In the genomic region with DNA sequence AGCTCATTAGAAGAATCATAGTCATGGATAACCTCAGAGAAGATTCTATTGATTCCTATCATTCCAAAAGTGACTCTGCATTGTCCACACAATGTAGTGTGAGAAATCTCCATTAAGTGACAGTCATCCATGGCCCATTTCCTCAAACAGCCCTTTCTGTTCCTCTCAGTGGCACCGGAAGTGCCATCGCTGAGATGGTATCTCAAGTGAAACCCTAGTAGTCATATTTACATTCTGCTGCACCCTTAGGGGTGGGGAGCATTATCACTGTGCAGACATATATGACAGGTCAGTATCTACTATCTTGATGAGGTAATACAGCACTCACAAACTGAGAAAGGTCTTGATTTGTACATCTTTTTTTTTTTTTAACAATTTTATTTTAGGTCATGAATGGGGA, we compare ENCODE assay signal across 1 cellular context.
TF ChIP-seq lines count a peak whose summit lies in the region.

No MANE protein-coding gene starts in this region.

TF ChIP-seq in GM23338, 12 proteins besides CTCF, POLR2A, EP300 and RAD21 (continued from another document):
- TF ChIP-seq, protein P1, sequence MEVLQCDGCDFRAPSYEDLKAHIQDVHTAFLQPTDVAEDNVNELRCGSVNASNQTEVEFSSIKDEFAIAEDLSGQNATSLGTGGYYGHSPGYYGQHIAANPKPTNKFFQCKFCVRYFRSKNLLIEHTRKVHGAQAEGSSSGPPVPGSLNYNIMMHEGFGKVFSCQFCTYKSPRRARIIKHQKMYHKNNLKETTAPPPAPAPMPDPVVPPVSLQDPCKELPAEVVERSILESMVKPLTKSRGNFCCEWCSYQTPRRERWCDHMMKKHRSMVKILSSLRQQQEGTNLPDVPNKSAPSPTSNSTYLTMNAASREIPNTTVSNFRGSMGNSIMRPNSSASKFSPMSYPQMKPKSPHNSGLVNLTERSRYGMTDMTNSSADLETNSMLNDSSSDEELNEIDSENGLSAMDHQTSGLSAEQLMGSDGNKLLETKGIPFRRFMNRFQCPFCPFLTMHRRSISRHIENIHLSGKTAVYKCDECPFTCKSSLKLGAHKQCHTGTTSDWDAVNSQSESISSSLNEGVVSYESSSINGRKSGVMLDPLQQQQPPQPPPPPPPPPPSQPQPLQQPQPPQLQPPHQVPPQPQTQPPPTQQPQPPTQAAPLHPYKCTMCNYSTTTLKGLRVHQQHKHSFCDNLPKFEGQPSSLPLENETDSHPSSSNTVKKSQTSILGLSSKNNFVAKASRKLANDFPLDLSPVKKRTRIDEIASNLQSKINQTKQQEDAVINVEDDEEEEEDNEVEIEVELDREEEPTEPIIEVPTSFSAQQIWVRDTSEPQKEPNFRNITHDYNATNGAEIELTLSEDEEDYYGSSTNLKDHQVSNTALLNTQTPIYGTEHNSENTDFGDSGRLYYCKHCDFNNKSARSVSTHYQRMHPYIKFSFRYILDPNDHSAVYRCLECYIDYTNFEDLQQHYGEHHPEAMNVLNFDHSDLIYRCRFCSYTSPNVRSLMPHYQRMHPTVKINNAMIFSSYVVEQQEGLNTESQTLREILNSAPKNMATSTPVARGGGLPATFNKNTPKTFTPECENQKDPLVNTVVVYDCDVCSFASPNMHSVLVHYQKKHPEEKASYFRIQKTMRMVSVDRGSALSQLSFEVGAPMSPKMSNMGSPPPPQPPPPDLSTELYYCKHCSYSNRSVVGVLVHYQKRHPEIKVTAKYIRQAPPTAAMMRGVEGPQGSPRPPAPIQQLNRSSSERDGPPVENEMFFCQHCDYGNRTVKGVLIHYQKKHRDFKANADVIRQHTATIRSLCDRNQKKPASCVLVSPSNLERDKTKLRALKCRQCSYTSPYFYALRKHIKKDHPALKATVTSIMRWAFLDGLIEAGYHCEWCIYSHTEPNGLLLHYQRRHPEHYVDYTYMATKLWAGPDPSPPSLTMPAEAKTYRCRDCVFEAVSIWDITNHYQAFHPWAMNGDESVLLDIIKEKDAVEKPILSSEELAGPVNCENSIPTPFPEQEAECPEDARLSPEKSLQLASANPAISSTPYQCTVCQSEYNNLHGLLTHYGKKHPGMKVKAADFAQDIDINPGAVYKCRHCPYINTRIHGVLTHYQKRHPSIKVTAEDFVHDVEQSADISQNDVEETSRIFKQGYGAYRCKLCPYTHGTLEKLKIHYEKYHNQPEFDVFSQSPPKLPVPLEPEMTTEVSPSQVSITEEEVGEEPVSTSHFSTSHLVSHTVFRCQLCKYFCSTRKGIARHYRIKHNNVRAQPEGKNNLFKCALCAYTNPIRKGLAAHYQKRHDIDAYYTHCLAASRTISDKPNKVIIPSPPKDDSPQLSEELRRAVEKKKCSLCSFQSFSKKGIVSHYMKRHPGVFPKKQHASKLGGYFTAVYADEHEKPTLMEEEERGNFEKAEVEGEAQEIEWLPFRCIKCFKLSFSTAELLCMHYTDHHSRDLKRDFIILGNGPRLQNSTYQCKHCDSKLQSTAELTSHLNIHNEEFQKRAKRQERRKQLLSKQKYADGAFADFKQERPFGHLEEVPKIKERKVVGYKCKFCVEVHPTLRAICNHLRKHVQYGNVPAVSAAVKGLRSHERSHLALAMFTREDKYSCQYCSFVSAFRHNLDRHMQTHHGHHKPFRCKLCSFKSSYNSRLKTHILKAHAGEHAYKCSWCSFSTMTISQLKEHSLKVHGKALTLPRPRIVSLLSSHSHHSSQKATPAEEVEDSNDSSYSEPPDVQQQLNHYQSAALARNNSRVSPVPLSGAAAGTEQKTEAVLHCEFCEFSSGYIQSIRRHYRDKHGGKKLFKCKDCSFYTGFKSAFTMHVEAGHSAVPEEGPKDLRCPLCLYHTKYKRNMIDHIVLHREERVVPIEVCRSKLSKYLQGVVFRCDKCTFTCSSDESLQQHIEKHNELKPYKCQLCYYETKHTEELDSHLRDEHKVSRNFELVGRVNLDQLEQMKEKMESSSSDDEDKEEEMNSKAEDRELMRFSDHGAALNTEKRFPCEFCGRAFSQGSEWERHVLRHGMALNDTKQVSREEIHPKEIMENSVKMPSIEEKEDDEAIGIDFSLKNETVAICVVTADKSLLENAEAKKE (CRISPR knock-in tag; IDR thresholded peaks at IDR 0.05) = no peak
- TF ChIP-seq NANOG (IDR thresholded peaks at IDR 0.05; ENCODE audit: borderline replicate concordance) = no peak
TF ChIP-seq in GM23338: peak in this region for 0.
